In genomic region chr3:133296315-133296917, GRCh38 we compare ENCODE assay signal across 29 cellular contexts.
A peak's percentile ranks its signal among the peaks of the same experiment; 100 is the strongest.
DNase-seq lines count a peak whose midpoint lies in the region; ATAC-seq, FAIRE-seq and TF ChIP-seq lines count a peak whose summit lies in the region.
"Had no signal": no experiment of that assay in that cellular context is flagged by ENCODE, and none has a peak within 500 bp of the region (broad histone marks: within the 10 kb centered on the region; RNA-seq: fewer than 3 reads in every experiment).

No MANE protein-coding gene starts in this region.

- DNase-seq in Right ventricle myocardium inferior (ENCODE audit: missing footprints) (no peak), cardiac septum (ENCODE audit: low spot score) (no peak), right cardiac atrium (no peak), endodermal cell (no peak), type B pancreatic cell (ENCODE audit: extremely low spot score, unreplicated experiment) (no peak), CD14-positive monocyte (ENCODE audit: low spot score) (no peak)
- DNase-seq in activated CD4-positive, alpha-beta T cell treated with anti-CD3 and anti-CD28 coated beads, Interleukin-2, amount 50 U/mL, for 1 hour: no peak
- DNase-seq: activated CD4-positive, alpha-beta memory T cell treated with anti-CD3 and anti-CD28 coated beads, Interleukin-2, amount 10 ng/mL, durations not matched to agents 7 days and 5 days; activated CD4-positive, CD25-positive, alpha-beta regulatory T cell treated with anti-CD3 and anti-CD28 coated beads, Interleukin-2, amount 50 U/mL, for 72 hours; activated CD8-positive, alpha-beta memory T cell treated with anti-CD3 and anti-CD28 coated beads, Interleukin-2, amount 50 U/mL, for 4 hours; activated naive CD4-positive, alpha-beta T cell; activated naive CD8-positive, alpha-beta T cell treated with anti-CD3 and anti-CD28 coated beads, Interleukin-2, amount 50 U/mL, for 24 hours; body of pancreas; CD4-positive, alpha-beta T cell; GOT3; naive thymus-derived CD8-positive, alpha-beta T cell; NCI-H1105; NCI-H187 treated with DMSO at 0.1 percent for 48 hours; PC-9; psoas muscle; stimulated activated naive B cell treated with anti-CD40 and anti-IgM and Interleukin-4, amounts not matched to agents 10 μg/mL and 1 μg/mL and 100 μg/mL, for 72 hours; upper lobe of left lung had no signal

- H3K4me3 ChIP-seq in right cardiac atrium (ENCODE audit: low read length): no peak overlapping the region
- H3K4me3 ChIP-seq in endodermal cell (ENCODE audit: low read length): no peak overlapping the region
- H3K4me3 ChIP-seq: body of pancreas, K562, lung, PC-9, psoas muscle, upper lobe of left lung had no signal

- WGBS in right cardiac atrium: 33% methylated on average over 3 of the region's 3 CpGs
- WGBS in endodermal cell (ENCODE audit: insufficient coverage in 1 of 2, insufficient read length in 1 of 2), 2 experiments: 90 to 100% methylated on average over 1 to 3 of the region's 3 CpGs

- H3K36me3 ChIP-seq in endodermal cell (ENCODE audit: control insufficient read depth, insufficient read depth, low read length): no peaks in the 10 kb centered on the region
- H3K36me3 ChIP-seq: upper lobe of left lung had no signal

- ATAC-seq in Right ventricle myocardium inferior (peak; percentile 63), right cardiac atrium (peak; percentile 60 to 66)
- ATAC-seq: activated naive CD8-positive, alpha-beta T cell treated with anti-CD3 and anti-CD28 coated beads, Interleukin-2, amount 50 U/mL, for 24 hours; body of pancreas; K562; naive thymus-derived CD8-positive, alpha-beta T cell; psoas muscle; stimulated activated naive B cell treated with anti-CD40 and anti-IgM and Interleukin-4, amounts not matched to agents 10 μg/mL and 1 μg/mL and 100 μg/mL, for 72 hours had no signal

- H3K27ac ChIP-seq in right cardiac atrium (ENCODE audit: low read length) (no peak overlapping the region), endodermal cell (ENCODE audit: low read depth, low read length) (no peak overlapping the region)
- H3K27ac ChIP-seq: body of pancreas, PC-9, psoas muscle, upper lobe of left lung had no signal

- H3K4me1 ChIP-seq in right cardiac atrium (ENCODE audit: control insufficient read depth, insufficient read depth, low read length) (peaks cover 5% of the 10 kb centered on the region), endodermal cell (ENCODE audit: control insufficient read depth, insufficient read depth, low read length) (no peaks in the 10 kb centered on the region)
- H3K4me1 ChIP-seq: body of pancreas had no signal

- FAIRE-seq in endometrium (lab: Jason Lieb, UNC): peak; percentile 90
- FAIRE-seq: D721Med, GM19239, HTR-8/SVneo, K562, keratinocyte had no signal

- intact Hi-C loops in Right ventricle myocardium inferior (cut with DNase I): no loop called here
- intact Hi-C loops in cardiac septum (cut with DNase I): no loop called here
- intact Hi-C loops in right cardiac atrium (cut with DNase I): no loop called here
- intact Hi-C loops in CD14-positive monocyte (cut with micrococcal nuclease): no loop called here

- H3K4me1 Mint-ChIP-seq in endodermal cell: peaks cover 24% of the 10 kb centered on the region
- peaks cover 13% of the 10 kb centered on the region for H3K4me1 Mint-ChIP-seq in type B pancreatic cell (ENCODE audit: unreplicated experiment)
- H3K4me1 Mint-ChIP-seq in CD14-positive monocyte: no peaks in the 10 kb centered on the region
- H3K4me1 Mint-ChIP-seq: activated naive CD8-positive, alpha-beta T cell treated with anti-CD3 and anti-CD28 coated beads, Interleukin-2, amount 50 U/mL, for 24 hours; naive thymus-derived CD8-positive, alpha-beta T cell; stimulated activated naive B cell treated with anti-CD40 and anti-IgM and Interleukin-4, amounts not matched to agents 10 μg/mL and 1 μg/mL and 100 μg/mL, for 72 hours had no signal

- H3K9me3 ChIP-seq in right cardiac atrium (ENCODE audit: control insufficient read depth, low read length) (no peaks in the 10 kb centered on the region), endodermal cell (ENCODE audit: control insufficient read depth, low read length) (no peaks in the 10 kb centered on the region)
- H3K9me3 ChIP-seq: body of pancreas, psoas muscle, upper lobe of left lung had no signal

- H3K9me3 Mint-ChIP-seq in endodermal cell (no peaks in the 10 kb centered on the region), type B pancreatic cell (no peaks in the 10 kb centered on the region), CD14-positive monocyte (peaks cover 0 to 1% (median 0%) of the 10 kb centered on the region in 7 donors)
- H3K9me3 Mint-ChIP-seq: activated CD4-positive, alpha-beta memory T cell treated with anti-CD3 and anti-CD28 coated beads, Interleukin-2, amount 10 ng/mL, durations not matched to agents 7 days and 5 days; activated naive CD8-positive, alpha-beta T cell treated with anti-CD3 and anti-CD28 coated beads, Interleukin-2, amount 50 U/mL, for 24 hours; CD4-positive, alpha-beta T cell; naive thymus-derived CD8-positive, alpha-beta T cell; stimulated activated naive B cell treated with anti-CD40 and anti-IgM and Interleukin-4, amounts not matched to agents 10 μg/mL and 1 μg/mL and 100 μg/mL, for 72 hours had no signal

- no peak overlapping the region for H3K9ac ChIP-seq in endodermal cell (ENCODE audit: extremely low read depth, low read length, poor library complexity, severe bottlenecking)

- H3K36me3 Mint-ChIP-seq in endodermal cell (ENCODE audit: low read depth): no peaks in the 10 kb centered on the region
- H3K36me3 Mint-ChIP-seq in type B pancreatic cell: no peaks in the 10 kb centered on the region
- no peaks in the 10 kb centered on the region for H3K36me3 Mint-ChIP-seq in CD14-positive monocyte
- H3K36me3 Mint-ChIP-seq: naive thymus-derived CD8-positive, alpha-beta T cell; stimulated activated naive B cell treated with anti-CD40 and anti-IgM and Interleukin-4, amounts not matched to agents 10 μg/mL and 1 μg/mL and 100 μg/mL, for 72 hours had no signal

- H3K27me3 Mint-ChIP-seq in endodermal cell (ENCODE audit: insufficient read depth): no peaks in the 10 kb centered on the region
- H3K27me3 Mint-ChIP-seq in type B pancreatic cell: no peaks in the 10 kb centered on the region
- peaks cover 0 to 3% (median 0%) of the 10 kb centered on the region in 3 donors for H3K27me3 Mint-ChIP-seq in CD14-positive monocyte (ENCODE audit: low read depth in 3 of 3)
- H3K27me3 Mint-ChIP-seq: activated naive CD8-positive, alpha-beta T cell treated with anti-CD3 and anti-CD28 coated beads, Interleukin-2, amount 50 U/mL, for 24 hours; stimulated activated naive B cell treated with anti-CD40 and anti-IgM and Interleukin-4, amounts not matched to agents 10 μg/mL and 1 μg/mL and 100 μg/mL, for 72 hours had no signal

- H3K27me3 ChIP-seq in right cardiac atrium (ENCODE audit: control insufficient read depth, insufficient read depth) (no peaks in the 10 kb centered on the region), endodermal cell (ENCODE audit: control insufficient read depth, insufficient read depth, low read length, poor library complexity, severe bottlenecking) (no peaks in the 10 kb centered on the region)
- H3K27me3 ChIP-seq: body of pancreas, upper lobe of left lung had no signal

- TF ChIP-seq CTCF in endodermal cell (conservative IDR thresholded peaks at IDR 0.05): no peak
- TF ChIP-seq CTCF in type B pancreatic cell (conservative IDR thresholded peaks at IDR 0.05): no peak
- TF ChIP-seq CTCF in CD14-positive monocyte (IDR thresholded peaks at IDR 0.05): no peak

- H3K27ac Mint-ChIP-seq in endodermal cell (no peak overlapping the region), type B pancreatic cell (no peak overlapping the region), CD14-positive monocyte (no peak overlapping the region)
- H3K27ac Mint-ChIP-seq: activated CD4-positive, alpha-beta memory T cell treated with anti-CD3 and anti-CD28 coated beads, Interleukin-2, amount 10 ng/mL, durations not matched to agents 7 days and 5 days; activated naive CD8-positive, alpha-beta T cell treated with anti-CD3 and anti-CD28 coated beads, Interleukin-2, amount 50 U/mL, for 24 hours; CD4-positive, alpha-beta T cell; naive thymus-derived CD8-positive, alpha-beta T cell; stimulated activated naive B cell treated with anti-CD40 and anti-IgM and Interleukin-4, amounts not matched to agents 10 μg/mL and 1 μg/mL and 100 μg/mL, for 72 hours had no signal

- H3K4me3 Mint-ChIP-seq in endodermal cell: no peak overlapping the region
- no peak overlapping the region for H3K4me3 Mint-ChIP-seq in type B pancreatic cell
- no peak overlapping the region for H3K4me3 Mint-ChIP-seq in CD14-positive monocyte
- H3K4me3 Mint-ChIP-seq: activated CD4-positive, alpha-beta memory T cell treated with anti-CD3 and anti-CD28 coated beads, Interleukin-2, amount 10 ng/mL, durations not matched to agents 7 days and 5 days; activated naive CD8-positive, alpha-beta T cell treated with anti-CD3 and anti-CD28 coated beads, Interleukin-2, amount 50 U/mL, for 24 hours; CD4-positive, alpha-beta T cell; naive thymus-derived CD8-positive, alpha-beta T cell; stimulated activated naive B cell treated with anti-CD40 and anti-IgM and Interleukin-4, amounts not matched to agents 10 μg/mL and 1 μg/mL and 100 μg/mL, for 72 hours had no signal
